In the genomic region with DNA sequence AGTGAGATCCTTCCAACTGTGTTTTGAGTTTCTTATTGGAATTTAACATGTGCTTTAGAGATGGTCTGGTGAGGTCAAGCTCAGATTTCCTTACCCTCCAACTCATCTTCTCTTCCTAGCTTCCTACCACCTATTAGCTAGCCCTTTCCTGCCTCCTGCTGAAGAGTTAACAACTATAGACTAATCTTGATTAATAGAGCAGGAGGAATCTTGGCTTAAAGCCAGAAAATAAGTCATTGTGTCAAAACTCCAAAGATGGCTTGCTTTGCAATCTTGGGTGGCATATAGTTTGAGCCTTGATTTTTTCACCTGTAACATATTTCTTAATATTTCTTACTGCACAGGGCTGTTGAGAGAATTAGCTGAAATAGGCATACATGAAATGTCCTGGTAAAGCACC, we compare ENCODE assay signal across 19 cellular contexts. TPM values are rescaled to one million over a fixed set of nuclear protein-coding genes. Genes with fewer than 3 reads are reported as not detected.
"Had no signal": no experiment of that assay in that cellular context is flagged by ENCODE, and none has a peak within 500 bp of the region (broad histone marks: within the 10 kb centered on the region; RNA-seq: fewer than 3 reads in every experiment).

No MANE protein-coding gene starts in this region.

- H3K36me3 ChIP-seq: adrenal gland, neutrophil, right atrium auricular region, tibial artery, uterus had no signal

- H3K9me3 ChIP-seq: neutrophil had no signal

- H3K4me3 ChIP-seq: adrenal gland, coronary artery, mucosa of descending colon, right atrium auricular region, tibial artery, uterus had no signal

- H3K27me3 ChIP-seq: adrenal gland, neutrophil, right atrium auricular region, tibial artery, uterus had no signal

- H3K27ac ChIP-seq: adrenal gland, coronary artery, neutrophil, right atrium auricular region, tibial artery, uterus had no signal

- DNase-seq: activated CD4-positive, alpha-beta T cell treated with anti-CD3 and anti-CD28 coated beads, Interleukin-2, amount 50 U/mL, for 1 hour; activated CD4-positive, CD25-positive, alpha-beta regulatory T cell; activated naive CD4-positive, alpha-beta T cell treated with anti-CD3 and anti-CD28 coated beads, Interleukin-2, amount 50 U/mL, for 16 hours; activated T-cell treated with anti-CD3 and anti-CD28 coated beads for 4 hours; adrenal gland; central memory CD4-positive, alpha-beta T cell; effector memory CD4-positive, alpha-beta T cell; erythroblast; glutamatergic neuron; mucosa of descending colon; naive thymus-derived CD8-positive, alpha-beta T cell; posterior cingulate gyrus; small intestine; tibial artery; uterus had no signal

- H3K4me1 ChIP-seq: adrenal gland, right atrium auricular region, tibial artery, uterus had no signal

RNA-seq across cellular contexts. Expression of a gene that starts 27.3 kb away (rescaled TPM):
- total RNA-seq: activated T-helper 2 cell treated with anti-CD3 and anti-CD28 coated beads, Interferon-gamma antibody, Interleukin-2, Interleukin-4, amounts not matched to agents 10 μg/mL and 5 μg/mL and 100 μg/mL, durations not matched to agents 14 hours and 24 hours and 36 hours had no signal
